ENCODE assay signal across 1 cellular context in genomic region chr16:76946879-76947278, GRCh38.
TF ChIP-seq lines count a peak whose summit lies in the region.

No MANE protein-coding gene starts in this region.

TF ChIP-seq in A549, 52 proteins besides CTCF, POLR2A, EP300 and RAD21 (continued from another document):
- TF ChIP-seq PBX3 (IDR thresholded peaks at IDR 0.05) (0 out of 2 replicates have a peak, but pooled peaks have one; percentile 23), ZSCAN20 (CRISPR knock-in tag; IDR thresholded peaks at IDR 0.05) (no peak), CEBPB (IDR thresholded peaks at IDR 0.05) (peak in 1 of 2 experiments; percentile 75; a peak in 2 of 4 replicates), FOXS1 (CRISPR knock-in tag; IDR thresholded peaks at IDR 0.05) (no peak), TFCP2L1 (CRISPR knock-in tag; IDR thresholded peaks at IDR 0.05) (no peak), RNF2 (IDR thresholded peaks at IDR 0.05; ENCODE audit: borderline replicate concordance, low read depth) (no peak), FOSL2 (IDR thresholded peaks at IDR 0.05) (peak; percentile 96), FOSL2 (CRISPR knock-in tag; IDR thresholded peaks at IDR 0.05) (peak; percentile 98), MAX (IDR thresholded peaks at IDR 0.05) (peak; percentile 80), SMC3 (IDR thresholded peaks at IDR 0.05) (0 out of 3 replicates have a peak, but pooled peaks have one; percentile 15), NPAS2 (CRISPR knock-in tag; IDR thresholded peaks at IDR 0.05; ENCODE audit: borderline replicate concordance) (no peak), KDM5A (IDR thresholded peaks at IDR 0.05) (no peak), MYC (IDR thresholded peaks at IDR 0.05; ENCODE audit: borderline replicate concordance, low read length) (no peak), POLR2AphosphoS2 (conservative IDR thresholded peaks at IDR 0.05; ENCODE audit: low read length) (no peak), FOSB (CRISPR knock-in tag; IDR thresholded peaks at IDR 0.05) (no peak), ESRRA (IDR thresholded peaks at IDR 0.05; ENCODE audit: borderline replicate concordance, low read length) (no peak), USF2 (IDR thresholded peaks at IDR 0.05) (no peak), GATA3 (IDR thresholded peaks at IDR 0.05; ENCODE audit: borderline replicate concordance) (peak; percentile 64; the same call in 1 of the 2 replicates), CHD4 (IDR thresholded peaks at IDR 0.05; ENCODE audit: borderline replicate concordance) (no peak), HOXA7 (CRISPR knock-in tag; IDR thresholded peaks at IDR 0.05) (no peak), E2F6 (IDR thresholded peaks at IDR 0.05; ENCODE audit: borderline replicate concordance, low read depth) (peak; percentile 49; the same call in 1 of the 2 replicates), ZFP36 (IDR thresholded peaks at IDR 0.05; ENCODE audit: borderline replicate concordance, partially characterized antibody) (no peak)
